ENCODE assay signal across 14 cellular contexts in genomic region chr2:8281950-8282857, GRCh38.
DNase-seq lines count a peak whose midpoint lies in the region; ATAC-seq and TF ChIP-seq lines count a peak whose summit lies in the region.
"Had no signal": no experiment of that assay in that cellular context is flagged by ENCODE, and none has a peak within 500 bp of the region (broad histone marks: within the 10 kb centered on the region; RNA-seq: fewer than 3 reads in every experiment).

No MANE protein-coding gene starts in this region.

- no peaks in the 10 kb centered on the region for H3K36me3 Mint-ChIP-seq in activated naive CD4-positive, alpha-beta T cell treated with anti-CD3 and anti-CD28 coated beads, Interleukin-2, amount 10 ng/mL, durations not matched to agents 7 days and 5 days
- peaks cover 17% of the 10 kb centered on the region for H3K36me3 Mint-ChIP-seq in effector memory CD8-positive, alpha-beta T cell (ENCODE audit: insufficient read depth)
- H3K36me3 Mint-ChIP-seq in stimulated activated naive CD8-positive, alpha-beta T cell treated with anti-CD3 and anti-CD28 coated beads, Interleukin-15, Interleukin-2, amounts not matched to agents 100 ng/mL and 50 ng/mL, for 24 hours (ENCODE audit: low read depth): no peaks in the 10 kb centered on the region

- no peak overlapping the region for H3K4me3 Mint-ChIP-seq in activated naive CD4-positive, alpha-beta T cell treated with anti-CD3 and anti-CD28 coated beads, Interleukin-2, amount 10 ng/mL, durations not matched to agents 7 days and 5 days
- H3K4me3 Mint-ChIP-seq in effector memory CD8-positive, alpha-beta T cell: peak overlapping the region; percentile 80 to 96
- peak overlapping the region; percentile 50 for H3K4me3 Mint-ChIP-seq in stimulated activated naive CD8-positive, alpha-beta T cell treated with anti-CD3 and anti-CD28 coated beads, Interleukin-15, Interleukin-2, amounts not matched to agents 100 ng/mL and 50 ng/mL, for 24 hours

- H3K27ac Mint-ChIP-seq in activated naive CD4-positive, alpha-beta T cell treated with anti-CD3 and anti-CD28 coated beads, Interleukin-2, amount 10 ng/mL, durations not matched to agents 7 days and 5 days: no peak overlapping the region
- H3K27ac Mint-ChIP-seq in effector memory CD8-positive, alpha-beta T cell: peak overlapping the region; percentile 72 to 92
- peak overlapping the region; percentile 59 for H3K27ac Mint-ChIP-seq in stimulated activated naive CD8-positive, alpha-beta T cell treated with anti-CD3 and anti-CD28 coated beads, Interleukin-15, Interleukin-2, amounts not matched to agents 100 ng/mL and 50 ng/mL, for 24 hours

- peak; percentile 19 for DNase-seq in activated naive CD4-positive, alpha-beta T cell treated with Interleukin-2 at 50 U/mL for 16 hours
- no peak for DNase-seq in activated naive CD4-positive, alpha-beta T cell treated with anti-CD3 and anti-CD28 coated beads, Interleukin-2, amount 10 ng/mL, durations not matched to agents 7 days and 5 days
- DNase-seq in effector memory CD8-positive, alpha-beta T cell: peak; percentile 19 to 30 (median 25)
- DNase-seq in anterior cingulate cortex (lab: John Stamatoyannopoulos, UW) (no peak), NCI-H2227 (lab: John Stamatoyannopoulos, UW; ENCODE audit: unreplicated experiment) (no peak), NCI-H2081 (lab: John Stamatoyannopoulos, UW) (no peak)
- DNase-seq: Calu3, GF-D8, NCI-H1694, NCI-H510A had no signal

- CTCF ChIA-PET in activated naive CD4-positive, alpha-beta T cell treated with anti-CD3 and anti-CD28 coated beads, Interleukin-2, amount 10 ng/mL, durations not matched to agents 7 days and 5 days (lab: Charles Lee): no interaction called here

- peaks cover 29% of the 10 kb centered on the region for H3K27me3 Mint-ChIP-seq in activated naive CD4-positive, alpha-beta T cell treated with anti-CD3 and anti-CD28 coated beads, Interleukin-2, amount 10 ng/mL, durations not matched to agents 7 days and 5 days
- H3K27me3 Mint-ChIP-seq in effector memory CD8-positive, alpha-beta T cell: no peaks in the 10 kb centered on the region
- H3K27me3 Mint-ChIP-seq in stimulated activated naive CD8-positive, alpha-beta T cell treated with anti-CD3 and anti-CD28 coated beads, Interleukin-15, Interleukin-2, amounts not matched to agents 100 ng/mL and 50 ng/mL, for 24 hours: no peaks in the 10 kb centered on the region

- peak; percentile 78 for ATAC-seq in SK-N-SH treated with all-trans-retinoic acid at 6 μM for 48 hours
- ATAC-seq in effector memory CD8-positive, alpha-beta T cell (replicated peaks): peak; percentile 86
- ATAC-seq: esophagus mucosa, Panc1 had no signal

- no peaks in the 10 kb centered on the region for H3K9me3 Mint-ChIP-seq in activated naive CD4-positive, alpha-beta T cell treated with anti-CD3 and anti-CD28 coated beads, Interleukin-2, amount 10 ng/mL, durations not matched to agents 7 days and 5 days
- no peaks in the 10 kb centered on the region for H3K9me3 Mint-ChIP-seq in effector memory CD8-positive, alpha-beta T cell
- H3K9me3 Mint-ChIP-seq in stimulated activated naive CD8-positive, alpha-beta T cell treated with anti-CD3 and anti-CD28 coated beads, Interleukin-15, Interleukin-2, amounts not matched to agents 100 ng/mL and 50 ng/mL, for 24 hours: no peaks in the 10 kb centered on the region

- peaks cover 12% of the 10 kb centered on the region for H3K4me1 Mint-ChIP-seq in activated naive CD4-positive, alpha-beta T cell treated with anti-CD3 and anti-CD28 coated beads, Interleukin-2, amount 10 ng/mL, durations not matched to agents 7 days and 5 days
- peaks cover 27 to 41% of the 10 kb centered on the region in 2 donors for H3K4me1 Mint-ChIP-seq in effector memory CD8-positive, alpha-beta T cell (ENCODE audit: low read depth in 2 of 2)
- H3K4me1 Mint-ChIP-seq in stimulated activated naive CD8-positive, alpha-beta T cell treated with anti-CD3 and anti-CD28 coated beads, Interleukin-15, Interleukin-2, amounts not matched to agents 100 ng/mL and 50 ng/mL, for 24 hours (ENCODE audit: low read depth): peaks cover 9% of the 10 kb centered on the region

TF ChIP-seq in SK-N-SH treated with all-trans-retinoic acid at 6 μM for 48 hours, 23 proteins besides CTCF, POLR2A, EP300 and RAD21:
- TF ChIP-seq TCF4 (CRISPR knock-in tag; IDR thresholded peaks at IDR 0.05; ENCODE audit: borderline replicate concordance): peak; percentile 59
- TF ChIP-seq TSHZ2 (CRISPR knock-in tag; IDR thresholded peaks at IDR 0.05): 0 out of 2 replicates have a peak, but pooled peaks have one; percentile 58
- TF ChIP-seq CSDC2 (CRISPR knock-in tag; IDR thresholded peaks at IDR 0.05): no peak
- TF ChIP-seq OSR1 (CRISPR knock-in tag; IDR thresholded peaks at IDR 0.05): no peak

Comparison
In these comparisons a context has a peak if more than half of its experiments do, and no peak if none do; other contexts are left out.
1. DNase-seq: peak in activated naive CD4-positive, alpha-beta T cell treated with Interleukin-2 at 50 U/mL for 16 hours (single experiment) and effector memory CD8-positive, alpha-beta T cell (3 of 3); none in activated naive CD4-positive, alpha-beta T cell treated with anti-CD3 and anti-CD28 coated beads, Interleukin-2, amount 10 ng/mL, durations not matched to agents 7 days and 5 days (single experiment), anterior cingulate cortex (0 of 58), NCI-H2227 (single experiment) and NCI-H2081 (0 of 2).